ENCODE assay signal across 18 cellular contexts in the genomic region with DNA sequence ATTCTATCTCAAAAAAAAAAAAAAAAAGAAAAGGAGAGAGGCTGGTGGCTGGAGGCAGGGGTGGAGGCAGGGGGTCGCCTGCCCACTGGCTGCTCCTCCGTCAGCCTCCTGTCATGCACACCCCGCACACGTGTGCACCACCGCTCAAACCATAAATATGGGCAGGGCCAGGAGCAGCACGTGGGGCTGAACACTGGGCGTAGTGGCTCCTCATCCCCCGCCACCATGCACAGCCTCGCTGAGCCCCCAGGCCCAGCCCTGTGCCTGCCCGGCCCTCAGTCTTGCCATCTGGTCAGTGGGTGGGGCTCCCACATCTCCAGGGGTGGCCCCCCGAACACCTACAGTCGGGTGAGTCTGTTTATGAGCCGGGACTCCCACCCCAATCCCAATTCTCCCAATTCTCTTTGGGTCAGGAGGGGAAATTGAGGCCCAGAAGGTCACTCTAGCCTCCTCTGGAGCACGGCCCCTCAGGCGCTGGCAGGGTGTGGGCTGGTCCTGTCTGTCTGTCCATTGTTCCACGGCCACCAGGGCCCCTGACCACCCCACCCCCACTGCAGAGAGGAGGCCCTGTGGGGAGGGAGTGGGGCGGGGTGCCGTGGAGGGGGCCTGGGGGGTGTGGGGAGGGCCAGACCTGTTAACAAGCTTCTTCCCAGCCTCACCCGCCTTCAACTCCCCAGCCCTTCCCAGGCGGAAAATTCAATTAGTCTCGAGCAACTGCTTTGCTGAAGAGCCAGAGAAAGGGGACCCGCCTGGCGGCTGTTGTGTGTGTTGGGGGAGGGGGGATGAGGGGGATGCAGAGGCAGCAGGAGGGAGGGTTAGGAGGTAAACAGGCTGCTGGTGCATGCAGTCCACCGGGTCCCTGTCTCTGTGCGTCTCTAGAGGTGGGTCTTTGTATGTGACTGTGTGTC. TPM values are rescaled to one million over a fixed set of nuclear protein-coding genes. Genes with fewer than 3 reads are reported as not detected.
DNase-seq lines count a peak whose midpoint lies in the region; ATAC-seq lines count a peak whose summit lies in the region.
"Had no signal": no experiment of that assay in that cellular context is flagged by ENCODE, and none has a peak within 500 bp of the region (broad histone marks: within the 10 kb centered on the region; RNA-seq: fewer than 3 reads in every experiment).

No MANE protein-coding gene starts in this region.

- no peak overlapping the region for H3K27ac Mint-ChIP-seq in stimulated activated naive CD8-positive, alpha-beta T cell treated with anti-CD3 and anti-CD28 coated beads, Interleukin-15, amount 100 ng/mL, for 72 hours

- H3K4me1 Mint-ChIP-seq in stimulated activated naive CD8-positive, alpha-beta T cell treated with anti-CD3 and anti-CD28 coated beads, Interleukin-15, amount 100 ng/mL, for 72 hours: peaks cover 16% of the 10 kb centered on the region

- no peak overlapping the region for H3K9ac ChIP-seq in SK-N-MC (ENCODE audit: insufficient read length)
- H3K9ac ChIP-seq: GM23248 had no signal

- H3K27ac ChIP-seq in SK-N-MC: no peak overlapping the region
- H3K27ac ChIP-seq: ascending aorta, epithelial cell of prostate, GM23248 had no signal

- H3K27me3 Mint-ChIP-seq in stimulated activated naive CD8-positive, alpha-beta T cell treated with anti-CD3 and anti-CD28 coated beads, Interleukin-15, amount 100 ng/mL, for 72 hours: peaks cover 18% of the 10 kb centered on the region

- no peaks in the 10 kb centered on the region for H3K36me3 ChIP-seq in SK-N-MC (ENCODE audit: insufficient read depth, low read length)
- H3K36me3 ChIP-seq: ascending aorta had no signal

- no peaks in the 10 kb centered on the region for H3K9me3 ChIP-seq in SK-N-MC (ENCODE audit: low read depth, low read length)
- H3K9me3 ChIP-seq: ascending aorta had no signal

- ATAC-seq in stimulated activated naive CD8-positive, alpha-beta T cell treated with anti-CD3 and anti-CD28 coated beads, Interleukin-15, amount 100 ng/mL, for 72 hours: peak; percentile 45
- ATAC-seq in stimulated activated naive CD8-positive, alpha-beta T cell treated with anti-CD3 and anti-CD28 coated beads, Interleukin-15, Interleukin-2, amounts not matched to agents 100 U/mL and 50 U/mL, for 24 hours: no peak

- H3K9me3 Mint-ChIP-seq in stimulated activated naive CD8-positive, alpha-beta T cell treated with anti-CD3 and anti-CD28 coated beads, Interleukin-15, amount 100 ng/mL, for 72 hours: peaks cover 11 to 16% of the 10 kb centered on the region in 2 donors

- no peak overlapping the region for H3K4me3 ChIP-seq in SK-N-MC
- H3K4me3 ChIP-seq: ascending aorta, GM23248 had no signal

- no peak for DNase-seq in stimulated activated naive CD8-positive, alpha-beta T cell treated with anti-CD3 and anti-CD28 coated beads, Interleukin-15, amount 100 ng/mL, for 72 hours
- no peak for DNase-seq in stimulated activated naive CD8-positive, alpha-beta T cell treated with anti-CD3 and anti-CD28 coated beads, Interleukin-15, Interleukin-2, amounts not matched to agents 100 U/mL and 50 U/mL, for 24 hours
- DNase-seq in SK-N-MC (ENCODE audit: low read depth, low spot score) (peak; percentile 24), islet precursor cell (peak; percentile 70), mucosa of gallbladder (ENCODE audit: low spot score) (no peak), AML-193 (lab: John Stamatoyannopoulos, UW) (no peak), NCI-H187 treated with DMSO at 0.1 percent for 48 hours (lab: John Stamatoyannopoulos, UW) (no peak), T-helper 2 cell (no peak)
- DNase-seq: activated CD4-positive, alpha-beta T cell treated with anti-CD3 and anti-CD28 coated beads for 4 hours; activated CD8-positive, alpha-beta memory T cell treated with anti-CD3 and anti-CD28 coated beads, Interleukin-2, amount 50 U/mL, for 48 hours; GM23248; mammary epithelial cell; Right ventricle myocardium superior; stimulated activated CD4-positive, alpha-beta T cell treated with anti-CD3 and anti-CD28 coated beads, Interleukin-2, amount 100 ng/mL, for 24 hours had no signal

- H3K4me3 Mint-ChIP-seq in stimulated activated naive CD8-positive, alpha-beta T cell treated with anti-CD3 and anti-CD28 coated beads, Interleukin-15, amount 100 ng/mL, for 72 hours: no peak overlapping the region

RNA-seq across cellular contexts. Expression of gene GRIFIN, which starts 19.5 kb away (rescaled TPM):
- total RNA-seq in mucosa of gallbladder: not detected
- total RNA-seq: ascending aorta, frontal cortex, GM23248, HT-29, mammary epithelial cell, Right ventricle myocardium superior had no signal

RNA-seq across cellular contexts. Expression of gene LFNG, which starts 23.9 kb away (rescaled TPM):
- total RNA-seq in mucosa of gallbladder: 31.3 TPM

RNA-seq across cellular contexts. Expression of gene BRAT1, which starts 59.7 kb away (rescaled TPM):
- 35.2 TPM for total RNA-seq in mucosa of gallbladder

Comparison
In these comparisons a context has a peak if more than half of its experiments do, and no peak if none do; other contexts are left out.
1. DNase-seq: peak in SK-N-MC (single experiment) and islet precursor cell (single experiment); none in stimulated activated naive CD8-positive, alpha-beta T cell treated with anti-CD3 and anti-CD28 coated beads, Interleukin-15, amount 100 ng/mL, for 72 hours (0 of 2), stimulated activated naive CD8-positive, alpha-beta T cell treated with anti-CD3 and anti-CD28 coated beads, Interleukin-15, Interleukin-2, amounts not matched to agents 100 U/mL and 50 U/mL, for 24 hours (single experiment), mucosa of gallbladder (single experiment), AML-193 (0 of 2), NCI-H187 treated with DMSO at 0.1 percent for 48 hours (single experiment) and T-helper 2 cell (0 of 5).